ENCODE assay signal across 1 cellular context in the genomic region with DNA sequence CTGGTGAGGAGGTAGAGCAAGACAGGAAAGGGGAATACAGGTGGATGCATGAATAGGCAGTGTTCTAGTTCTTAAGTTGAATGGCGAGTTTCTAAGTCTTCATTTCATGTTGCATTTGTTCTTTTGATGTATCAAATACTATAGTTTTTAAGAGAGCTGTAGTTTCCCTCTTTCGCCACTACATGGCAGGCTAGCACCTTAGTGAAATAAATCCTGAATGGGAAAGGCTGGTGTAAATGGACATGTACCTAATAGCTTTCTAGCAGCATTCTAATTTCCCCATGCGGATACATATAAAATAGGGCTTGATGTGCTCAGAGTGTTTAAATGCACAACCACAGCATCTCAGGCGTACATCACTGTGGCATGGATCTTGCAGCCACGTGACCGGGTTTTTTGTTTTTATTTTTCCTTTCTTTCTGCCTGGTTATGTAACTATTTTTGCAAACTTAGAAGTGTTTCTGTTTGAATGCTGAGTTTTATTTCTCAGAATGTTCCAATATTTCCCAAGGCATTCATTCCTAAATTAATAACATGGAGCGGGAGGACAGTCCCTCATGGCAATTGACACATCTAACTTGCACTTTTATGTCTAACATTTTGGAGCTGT.
TF ChIP-seq lines count a peak whose summit lies in the region.

No MANE protein-coding gene starts in this region.

TF ChIP-seq in HepG2, 621 proteins besides CTCF, POLR2A, EP300 and RAD21:
- TF ChIP-seq SIN3A (IDR thresholded peaks at IDR 0.05; ENCODE audit: borderline replicate concordance, low read depth, low read length), result no peak
- TF ChIP-seq, protein P1, sequence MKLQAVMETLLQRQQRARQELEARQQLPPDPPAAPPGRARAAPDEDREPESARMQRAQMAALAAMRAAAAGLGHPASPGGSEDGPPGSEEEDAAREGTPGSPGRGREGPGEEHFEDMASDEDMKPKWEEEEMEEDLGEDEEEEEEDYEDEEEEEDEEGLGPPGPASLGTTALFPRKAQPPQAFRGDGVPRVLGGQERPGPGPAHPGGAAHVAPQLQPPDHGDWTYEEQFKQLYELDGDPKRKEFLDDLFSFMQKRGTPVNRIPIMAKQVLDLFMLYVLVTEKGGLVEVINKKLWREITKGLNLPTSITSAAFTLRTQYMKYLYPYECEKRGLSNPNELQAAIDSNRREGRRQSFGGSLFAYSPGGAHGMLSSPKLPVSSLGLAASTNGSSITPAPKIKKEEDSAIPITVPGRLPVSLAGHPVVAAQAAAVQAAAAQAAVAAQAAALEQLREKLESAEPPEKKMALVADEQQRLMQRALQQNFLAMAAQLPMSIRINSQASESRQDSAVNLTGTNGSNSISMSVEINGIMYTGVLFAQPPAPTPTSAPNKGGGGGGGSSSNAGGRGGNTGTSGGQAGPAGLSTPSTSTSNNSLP (IDR thresholded peaks at IDR 0.05; ENCODE audit: low read depth, low read length), result 0 out of 2 replicates have a peak, but pooled peaks have one; percentile 18
- peak; percentile 85 for TF ChIP-seq SMC3 (IDR thresholded peaks at IDR 0.05; ENCODE audit: low read length)
- no peak for TF ChIP-seq KMT2B (CRISPR knock-in tag; IDR thresholded peaks at IDR 0.05)
- TF ChIP-seq SMAD3 (CRISPR knock-in tag; IDR thresholded peaks at IDR 0.05), result 0 out of 2 replicates have a peak, but pooled peaks have one; percentile 61
- TF ChIP-seq GATAD2A (CRISPR knock-in tag; IDR thresholded peaks at IDR 0.05), result 0 out of 2 replicates have a peak, but pooled peaks have one; percentile 28
- TF ChIP-seq STAG1 (CRISPR knock-in tag; IDR thresholded peaks at IDR 0.05), result peak; percentile 88
